12 cellular contexts compared by ENCODE assay signal in the genomic region with DNA sequence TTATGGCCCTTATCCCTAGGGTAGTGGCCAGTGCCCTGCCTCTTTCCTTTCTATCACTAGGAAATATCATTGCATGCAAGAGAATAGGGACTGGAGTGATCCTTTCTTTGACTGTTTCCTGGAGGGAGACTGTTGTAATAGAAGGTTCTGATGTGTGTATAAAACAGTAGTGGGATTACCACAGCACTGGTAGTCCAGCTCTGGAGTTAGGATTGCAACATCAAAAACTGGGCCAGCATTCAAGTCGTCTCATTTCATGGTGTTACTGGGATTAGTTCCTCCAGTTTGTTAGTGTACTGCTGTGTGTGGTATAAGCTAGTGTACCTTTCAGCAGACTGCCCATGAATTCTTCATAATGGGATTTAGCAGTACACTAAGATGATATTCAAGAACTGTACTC. TPM values are rescaled to one million over a fixed set of nuclear protein-coding genes. Genes with fewer than 3 reads are reported as not detected.
DNase-seq lines count a peak whose midpoint lies in the region; TF ChIP-seq lines count a peak whose summit lies in the region.
"Had no signal": no experiment of that assay in that cellular context is flagged by ENCODE, and none has a peak within 500 bp of the region (broad histone marks: within the 10 kb centered on the region; RNA-seq: fewer than 3 reads in every experiment).

No MANE protein-coding gene starts in this region.

- DNase-seq in EL (peak; percentile 63), NCI-H524 (lab: John Stamatoyannopoulos, UW) (peak; percentile 43 to 72), fibroblast of mammary gland (ENCODE audit: low read depth) (peak; percentile 84), renal cortical epithelial cell (ENCODE audit: low read depth) (peak; percentile 59), NCI-H187 (lab: John Stamatoyannopoulos, UW) (no peak), HUDEP-2 (lab: John Stamatoyannopoulos, UW; ENCODE audit: unreplicated experiment in 76 of 76) (no peak), NCI-H526 treated with DMSO at 0.1 percent for 48 hours (lab: John Stamatoyannopoulos, UW) (no peak)
- DNase-seq in activated naive CD4-positive, alpha-beta T cell treated with anti-CD3 and anti-CD28 coated beads, Interleukin-2, amount 50 U/mL, for 16 hours = no peak
- DNase-seq: amygdala; CD8-positive, alpha-beta T cell; NCI-H1436 treated with DMSO at 0.1 percent for 48 hours had no signal

- H3K4me3 ChIP-seq in fibroblast of mammary gland (ENCODE audit: control insufficient read depth, low read depth, low read length) = no peak overlapping the region
- H3K4me3 ChIP-seq: suprapubic skin had no signal

- no peak for TF ChIP-seq CTCF in fibroblast of mammary gland (conservative IDR thresholded peaks at IDR 0.05; ENCODE audit: control insufficient read depth, insufficient read depth, low read depth, low read length)

RNA-seq across cellular contexts. Expression of a gene that starts 45.8 kb away (rescaled TPM):
- 4.2 and 21.8 TPM in 2 replicates for total RNA-seq in renal cortical epithelial cell

Comparison
In these comparisons a context has a peak if more than half of its experiments do, and no peak if none do; other contexts are left out.
1. DNase-seq: peak in EL (single experiment), NCI-H524 (2 of 2), fibroblast of mammary gland (single experiment) and renal cortical epithelial cell (single experiment); none in activated naive CD4-positive, alpha-beta T cell treated with anti-CD3 and anti-CD28 coated beads, Interleukin-2, amount 50 U/mL, for 16 hours (single experiment), NCI-H187 (0 of 2), HUDEP-2 (0 of 76) and NCI-H526 treated with DMSO at 0.1 percent for 48 hours (single experiment).